In the genomic region with DNA sequence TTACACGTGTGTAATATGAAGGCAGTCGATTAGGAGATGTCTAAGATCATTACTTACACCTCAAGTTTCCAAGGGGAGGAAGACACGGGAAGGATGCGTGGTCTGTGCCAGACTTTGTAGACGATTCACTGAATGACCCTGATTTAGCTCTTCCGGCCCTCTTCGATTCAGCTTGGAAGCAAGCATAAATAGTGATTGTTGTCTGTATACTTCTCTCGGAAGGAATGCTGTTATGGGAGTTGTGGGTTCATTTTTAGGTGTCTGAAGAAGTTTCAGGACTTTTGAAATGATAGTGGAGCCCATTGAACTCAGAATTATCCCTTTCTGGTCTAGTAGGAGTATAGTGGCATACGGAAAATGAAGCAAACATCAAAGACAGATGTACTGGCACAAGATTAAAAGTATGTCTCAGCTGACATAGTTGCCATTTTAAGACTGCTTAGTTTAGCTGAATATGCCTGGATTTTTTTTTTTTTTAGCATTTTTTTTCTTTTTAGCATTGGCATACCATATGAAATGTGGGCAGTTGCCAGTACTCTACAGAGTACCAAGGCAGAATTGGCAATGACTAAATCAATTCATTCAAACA, we compare ENCODE assay signal across 8 cellular contexts.
A peak's percentile ranks its signal among the peaks of the same experiment; 100 is the strongest.
DNase-seq lines count a peak whose midpoint lies in the region; ATAC-seq and TF ChIP-seq lines count a peak whose summit lies in the region.

No MANE protein-coding gene starts in this region.

- H3K27me3 ChIP-seq in muscle layer of duodenum (ENCODE audit: low read depth, low read length), result no peaks in the 10 kb centered on the region

- peak overlapping the region; percentile 96 to 99 for H3K27ac ChIP-seq in coronary artery
- peak overlapping the region; percentile 99 for H3K27ac ChIP-seq in muscle layer of duodenum (ENCODE audit: low read length)

- peaks cover 0 to 14% of the 10 kb centered on the region in 2 donors for H3K36me3 ChIP-seq in muscle layer of duodenum (ENCODE audit: control insufficient read depth in 1 of 2, insufficient read depth in 2 of 2, low read length in 2 of 2)

- no peaks in the 10 kb centered on the region for H3K9me3 ChIP-seq in muscle layer of duodenum (ENCODE audit: control insufficient read depth in 1 of 2, low read length in 2 of 2)

- peaks cover 29 to 42% of the 10 kb centered on the region in 2 donors for H3K4me1 ChIP-seq in muscle layer of duodenum (ENCODE audit: control insufficient read depth in 1 of 2, insufficient read depth in 2 of 2, low read length in 2 of 2)

- no peak for TF ChIP-seq CTCF in coronary artery (IDR thresholded peaks at IDR 0.05)

- peak; percentile 13 for ATAC-seq in HG02852 (IDR thresholded peaks at IDR 0.05; ENCODE audit: unreplicated experiment)

- H3K4me3 ChIP-seq in coronary artery (peak overlapping the region; percentile 93), muscle layer of duodenum (ENCODE audit: low read depth in 1 of 2, low read length in 2 of 2) (peak overlapping the region; percentile 77 to 92)

- peak in 2 of 3 donors; percentile 10 to 19 for DNase-seq in stimulated activated CD4-positive, alpha-beta T cell treated with anti-CD3 and anti-CD28 coated beads, Interleukin-12 subunit alpha, Interleukin-12 subunit beta, amount 100 ng/mL, for 48 hours (ENCODE audit: low read depth in 2 of 3, low spot score in 1 of 3)
- no peak for DNase-seq in stimulated activated CD4-positive, alpha-beta T cell treated with anti-CD3 and anti-CD28 coated beads, Interleukin-4, amount 100 ng/mL, for 1 hour
- peak; percentile 2 for DNase-seq in RPMI8226
- no peak for DNase-seq in coronary artery (ENCODE audit: low spot score)
- no peak for DNase-seq in OCI-M2 (lab: John Stamatoyannopoulos, UW; ENCODE audit: unreplicated experiment)
- DNase-seq in NCI-H226, result no peak

Comparison
In these comparisons a context has a peak if more than half of its experiments do, and no peak if none do; other contexts are left out.
1. DNase-seq: peak in stimulated activated CD4-positive, alpha-beta T cell treated with anti-CD3 and anti-CD28 coated beads, Interleukin-12 subunit alpha, Interleukin-12 subunit beta, amount 100 ng/mL, for 48 hours (2 of 3) and RPMI8226 (single experiment); none in stimulated activated CD4-positive, alpha-beta T cell treated with anti-CD3 and anti-CD28 coated beads, Interleukin-4, amount 100 ng/mL, for 1 hour (single experiment), coronary artery (single experiment), OCI-M2 (single experiment) and NCI-H226 (single experiment).